ENCODE assay signal across 23 cellular contexts in the genomic region with DNA sequence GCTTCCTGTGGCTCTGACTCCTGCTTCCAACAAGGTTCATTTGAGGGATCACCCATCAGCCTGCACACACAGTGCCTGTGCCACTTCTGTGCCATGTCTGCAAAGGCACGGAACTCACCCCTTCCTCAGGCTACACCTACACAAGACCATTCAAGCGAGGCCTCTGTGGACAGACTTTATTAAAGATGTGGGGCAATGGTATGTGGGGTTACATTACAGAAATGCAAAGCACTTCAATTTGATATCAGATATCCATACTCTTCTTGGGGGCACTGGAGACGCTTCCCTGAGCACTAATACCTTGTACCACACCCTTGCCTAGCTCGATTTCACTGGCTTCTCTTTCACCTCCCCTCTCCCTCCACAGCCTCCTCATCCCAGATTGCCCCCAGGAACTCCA.
DNase-seq lines count a peak whose midpoint lies in the region; ATAC-seq and TF ChIP-seq lines count a peak whose summit lies in the region.
"Had no signal": no experiment of that assay in that cellular context is flagged by ENCODE, and none has a peak within 500 bp of the region (broad histone marks: within the 10 kb centered on the region; RNA-seq: fewer than 3 reads in every experiment).

No MANE protein-coding gene starts in this region.

- H3K79me2 ChIP-seq in GM23338 (replicated peaks; ENCODE audit: insufficient read depth) = no peaks in the 10 kb centered on the region

- intact Hi-C loops in stomach (cut with DNase I; ENCODE audit: low total_unique reads) (no loop called here), cardiac septum (cut with DNase I) (no loop called here)

- H3K9me3 ChIP-seq in stomach = no peaks in the 10 kb centered on the region

- TF ChIP-seq CTCF in GM23338 (conservative IDR thresholded peaks at IDR 0.05; ENCODE audit: low read depth in 2 of 2) (no peak), stomach (IDR thresholded peaks at IDR 0.05) (no peak)

- H3K36me3 ChIP-seq in GM23338 (ENCODE audit: insufficient read depth) (no peaks in the 10 kb centered on the region), stomach (peaks cover 5 to 24% (median 8%) of the 10 kb centered on the region in 4 donors)

- H4K20me1 ChIP-seq in GM23338 (replicated peaks; ENCODE audit: insufficient read depth) = no peaks in the 10 kb centered on the region

- H3K9me2 ChIP-seq in GM23338 (ENCODE audit: insufficient read depth) = no peaks in the 10 kb centered on the region

- no peak for DNase-seq in GM23338 (ENCODE audit: low spot score)
- DNase-seq in NCI-H526 treated with DMSO at 0.1 percent for 48 hours (lab: John Stamatoyannopoulos, UW) = peak; percentile 16
- DNase-seq in left kidney (ENCODE audit: low read depth, low spot score) = peak; percentile 32
- no peak for DNase-seq in stomach
- DNase-seq in putamen (ENCODE audit: low spot score) = no peak
- no peak for DNase-seq in EL
- DNase-seq in cardiac septum (ENCODE audit: low spot score) = no peak
- no peak for DNase-seq in NCI-H1930 (lab: John Stamatoyannopoulos, UW)
- DNase-seq: AML-193; C1 segment of cervical spinal cord; CD8-positive, alpha-beta T cell; GDM1; H9; KG1; NCI-H1092 treated with DMSO at 0.1 percent for 48 hours; NCI-H2081; NCI-H748 treated with DMSO at 0.1 percent for 48 hours; PC-9; RPMI8226; SIG-M5 had no signal

- H3K36me3 Mint-ChIP-seq in GM23338 (ENCODE audit: low read depth) = no peaks in the 10 kb centered on the region

- no peaks in the 10 kb centered on the region for H3K27me3 Mint-ChIP-seq in GM23338 (ENCODE audit: insufficient read depth, low read depth, poor library complexity)

- H3K27ac ChIP-seq in GM23338 (ENCODE audit: low read depth) (no peak overlapping the region), stomach (peak overlapping the region in 1 of 5 donors; percentile 31)
- H3K27ac ChIP-seq: HL-60, PC-9 had no signal

- H3K27me3 ChIP-seq in GM23338 (ENCODE audit: insufficient read depth) (no peaks in the 10 kb centered on the region), stomach (no peaks in the 10 kb centered on the region)

- ATAC-seq in GM23338 = no peak
- ATAC-seq: CD8-positive, alpha-beta T cell; HepG2; SK-N-SH treated with all-trans-retinoic acid at 6 μM for 48 hours had no signal

- peaks cover 4% of the 10 kb centered on the region; the same call in 1 of the 3 replicates for H3K9me3 Mint-ChIP-seq in GM23338
- H3K9me3 Mint-ChIP-seq: CD8-positive, alpha-beta T cell had no signal

- H3F3A ChIP-seq in GM23338 (replicated peaks; ENCODE audit: low read depth) = no peaks in the 10 kb centered on the region

- WGBS in stomach, 5 donors = 79 to 91% (median 87%) methylated on average over 4 of the region's 4 CpGs

- TF ChIP-seq POLR2A in stomach (IDR thresholded peaks at IDR 0.05) = no peak

- H3K4me1 ChIP-seq in GM23338 (ENCODE audit: insufficient read depth) (no peaks in the 10 kb centered on the region), stomach (peaks cover 0 to 27% (median 19%) of the 10 kb centered on the region in 4 donors)

- no peak overlapping the region for H3K4me2 ChIP-seq in GM23338
- H3K4me2 ChIP-seq: PC-9 had no signal

- no peak for TF ChIP-seq EP300 in stomach (IDR thresholded peaks at IDR 0.05)

- no peak overlapping the region for H3K27ac Mint-ChIP-seq in GM23338
- H3K27ac Mint-ChIP-seq: CD8-positive, alpha-beta T cell; H9 had no signal

- H3K4me3 ChIP-seq in GM23338 = no peak overlapping the region
- peak overlapping the region in 3 of 4 donors; percentile 2 to 24 (median 21) for H3K4me3 ChIP-seq in stomach
- H3K4me3 ChIP-seq: PC-9 had no signal

- H3K4me1 Mint-ChIP-seq in GM23338 = no peaks in the 10 kb centered on the region
- H3K4me1 Mint-ChIP-seq: H9 had no signal

- peak overlapping the region; percentile 4; the same call in 1 of the 2 replicates for H2AFZ ChIP-seq in GM23338
- H2AFZ ChIP-seq: PC-9 had no signal

- no peak overlapping the region for H3K4me3 Mint-ChIP-seq in GM23338
- H3K4me3 Mint-ChIP-seq: CD8-positive, alpha-beta T cell; H9 had no signal

TF ChIP-seq in GM23338, 12 proteins besides CTCF, POLR2A, EP300 and RAD21 (continues in another document):
- TF ChIP-seq CREB1 (CRISPR knock-in tag; IDR thresholded peaks at IDR 0.05; ENCODE audit: low read depth) = no peak
- no peak for TF ChIP-seq ZNF114 (CRISPR knock-in tag; IDR thresholded peaks at IDR 0.05)
- TF ChIP-seq, protein P1, sequence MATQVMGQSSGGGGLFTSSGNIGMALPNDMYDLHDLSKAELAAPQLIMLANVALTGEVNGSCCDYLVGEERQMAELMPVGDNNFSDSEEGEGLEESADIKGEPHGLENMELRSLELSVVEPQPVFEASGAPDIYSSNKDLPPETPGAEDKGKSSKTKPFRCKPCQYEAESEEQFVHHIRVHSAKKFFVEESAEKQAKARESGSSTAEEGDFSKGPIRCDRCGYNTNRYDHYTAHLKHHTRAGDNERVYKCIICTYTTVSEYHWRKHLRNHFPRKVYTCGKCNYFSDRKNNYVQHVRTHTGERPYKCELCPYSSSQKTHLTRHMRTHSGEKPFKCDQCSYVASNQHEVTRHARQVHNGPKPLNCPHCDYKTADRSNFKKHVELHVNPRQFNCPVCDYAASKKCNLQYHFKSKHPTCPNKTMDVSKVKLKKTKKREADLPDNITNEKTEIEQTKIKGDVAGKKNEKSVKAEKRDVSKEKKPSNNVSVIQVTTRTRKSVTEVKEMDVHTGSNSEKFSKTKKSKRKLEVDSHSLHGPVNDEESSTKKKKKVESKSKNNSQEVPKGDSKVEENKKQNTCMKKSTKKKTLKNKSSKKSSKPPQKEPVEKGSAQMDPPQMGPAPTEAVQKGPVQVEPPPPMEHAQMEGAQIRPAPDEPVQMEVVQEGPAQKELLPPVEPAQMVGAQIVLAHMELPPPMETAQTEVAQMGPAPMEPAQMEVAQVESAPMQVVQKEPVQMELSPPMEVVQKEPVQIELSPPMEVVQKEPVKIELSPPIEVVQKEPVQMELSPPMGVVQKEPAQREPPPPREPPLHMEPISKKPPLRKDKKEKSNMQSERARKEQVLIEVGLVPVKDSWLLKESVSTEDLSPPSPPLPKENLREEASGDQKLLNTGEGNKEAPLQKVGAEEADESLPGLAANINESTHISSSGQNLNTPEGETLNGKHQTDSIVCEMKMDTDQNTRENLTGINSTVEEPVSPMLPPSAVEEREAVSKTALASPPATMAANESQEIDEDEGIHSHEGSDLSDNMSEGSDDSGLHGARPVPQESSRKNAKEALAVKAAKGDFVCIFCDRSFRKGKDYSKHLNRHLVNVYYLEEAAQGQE (IDR thresholded peaks at IDR 0.05; ENCODE audit: unreplicated experiment) = no peak
- TF ChIP-seq EZH2phosphoT487 (IDR thresholded peaks at IDR 0.05; ENCODE audit: unreplicated experiment) = no peak
- TF ChIP-seq ZNF462 (CRISPR knock-in tag; IDR thresholded peaks at IDR 0.05) = no peak
- TF ChIP-seq JUNB (IDR thresholded peaks at IDR 0.05; ENCODE audit: unreplicated experiment) = no peak

Comparison
In these comparisons a context has a peak if more than half of its experiments do, and no peak if none do; other contexts are left out.
1. DNase-seq: peak in NCI-H526 treated with DMSO at 0.1 percent for 48 hours (single experiment) and left kidney (single experiment); none in GM23338 (single experiment), stomach (single experiment), putamen (single experiment), EL (single experiment), cardiac septum (single experiment) and NCI-H1930 (0 of 2).